ENCODE assay signal across 14 cellular contexts in genomic region chr19:33219261-33219812, GRCh38. TPM values are rescaled to one million over a fixed set of nuclear protein-coding genes. Genes with fewer than 3 reads are reported as not detected.
DNase-seq lines count a peak whose midpoint lies in the region; TF ChIP-seq lines count a peak whose summit lies in the region.
"Had no signal": no experiment of that assay in that cellular context is flagged by ENCODE, and none has a peak within 500 bp of the region (broad histone marks: within the 10 kb centered on the region; RNA-seq: fewer than 3 reads in every experiment).

No MANE protein-coding gene starts in this region.

- no TSS peak for BruUV-seq in OCI-LY7 (replicated peaks; lab: Mats Ljungman, UMichigan)

- H3K4me1 ChIP-seq in OCI-LY7 (ENCODE audit: insufficient read depth, low read length, poor library complexity, severe bottlenecking) (no peaks in the 10 kb centered on the region), HAP-1 (no peaks in the 10 kb centered on the region), trophoblast cell (ENCODE audit: control insufficient read depth in 1 of 2, insufficient read depth in 2 of 2, low read length in 2 of 2) (no peaks in the 10 kb centered on the region)
- no peaks in the 10 kb centered on the region for H3K4me1 ChIP-seq in CD8-positive, alpha-beta memory T cell (ENCODE audit: insufficient read depth, low read length)
- H3K4me1 ChIP-seq: left lung had no signal

- no peak overlapping the region for H3K4me3 Mint-ChIP-seq in CD8-positive, alpha-beta memory T cell

- H3K9me3 ChIP-seq in OCI-LY7 (ENCODE audit: low read length) (no peaks in the 10 kb centered on the region), HAP-1 (no peaks in the 10 kb centered on the region), trophoblast cell (ENCODE audit: insufficient read depth, low read depth, low read length) (no peaks in the 10 kb centered on the region)
- H3K9me3 ChIP-seq in CD8-positive, alpha-beta memory T cell (ENCODE audit: low read length), result no peaks in the 10 kb centered on the region
- H3K9me3 ChIP-seq: left lung had no signal

- intact Hi-C loops in OCI-LY7 (cut with micrococcal nuclease; ENCODE audit: unreplicated experiment), result no loop called here

- no peak overlapping the region for H2BK5ac ChIP-seq in trophoblast cell (ENCODE audit: low read depth, low read length, poor library complexity)

- H3K23ac ChIP-seq in trophoblast cell (ENCODE audit: low read length), result no peak overlapping the region

- TF ChIP-seq CTCF in GM12864 (IDR thresholded peaks at IDR 0.05; ENCODE audit: low read depth, low read length, missing control alignments) (peak; percentile 28), OCI-LY7 (conservative IDR thresholded peaks at IDR 0.05; ENCODE audit: low read length) (peak; percentile 41), fibroblast of mammary gland (conservative IDR thresholded peaks at IDR 0.05; ENCODE audit: control insufficient read depth, insufficient read depth, low read depth, low read length) (peak; percentile 10)

- H3K4ac ChIP-seq in trophoblast cell (ENCODE audit: low read depth, low read length), result no peak overlapping the region

- H3K27ac ChIP-seq in OCI-LY7 (ENCODE audit: low read depth, low read length, poor library complexity, severe bottlenecking) (no peak overlapping the region), trophoblast cell (ENCODE audit: low read depth, low read length) (no peak overlapping the region)
- no peak overlapping the region for H3K27ac ChIP-seq in CD8-positive, alpha-beta memory T cell (ENCODE audit: low read depth, low read length)
- H3K27ac ChIP-seq: C4-2B, left lung had no signal

- no CpG with 5 or more reads among the region's 12 CpGs for WGBS in trophoblast cell (ENCODE audit: extremely low coverage, insufficient coverage, insufficient read length)

- H3K36me3 Mint-ChIP-seq in CD8-positive, alpha-beta memory T cell, result no peaks in the 10 kb centered on the region

- H3K79me1 ChIP-seq in trophoblast cell (ENCODE audit: low read length), result no peaks in the 10 kb centered on the region

- H3K18ac ChIP-seq in trophoblast cell (ENCODE audit: low read length), result no peak overlapping the region

- H3K9ac ChIP-seq in trophoblast cell (ENCODE audit: low read length), result no peak overlapping the region

- H3K9me2 ChIP-seq in OCI-LY7 (ENCODE audit: insufficient read depth, low read length), result no peaks in the 10 kb centered on the region

- H3K79me2 ChIP-seq in OCI-LY7 (ENCODE audit: insufficient read depth, low read depth, low read length), result no peaks in the 10 kb centered on the region
- no peaks in the 10 kb centered on the region for H3K79me2 ChIP-seq in trophoblast cell (ENCODE audit: control insufficient read depth, insufficient read depth, low read length, poor library complexity)

- no peak overlapping the region for H3K14ac ChIP-seq in trophoblast cell (ENCODE audit: low read length)

- H3K4me3 ChIP-seq in GM12864 (ENCODE audit: low read depth, low read length) (no peak overlapping the region), OCI-LY7 (ENCODE audit: low read depth, low read length, poor library complexity, severe bottlenecking) (no peak overlapping the region), fibroblast of mammary gland (ENCODE audit: control insufficient read depth, low read depth, low read length) (no peak overlapping the region), HAP-1 (no peak overlapping the region), trophoblast cell (ENCODE audit: low read depth, low read length) (no peak overlapping the region)
- H3K4me3 ChIP-seq in CD8-positive, alpha-beta memory T cell (ENCODE audit: low read length), result no peak overlapping the region
- H3K4me3 ChIP-seq: left lung had no signal

- no peak overlapping the region for H2AFZ ChIP-seq in OCI-LY7 (ENCODE audit: low read length)
- no peak overlapping the region for H2AFZ ChIP-seq in trophoblast cell (ENCODE audit: insufficient read depth, low read length, poor library complexity)

- H3K27me3 ChIP-seq in HAP-1 (ENCODE audit: low read depth) (peaks cover 13% of the 10 kb centered on the region), trophoblast cell (ENCODE audit: insufficient read depth, low read length) (peaks cover 5% of the 10 kb centered on the region)
- no peaks in the 10 kb centered on the region for H3K27me3 ChIP-seq in CD8-positive, alpha-beta memory T cell (ENCODE audit: insufficient read depth, low read length, poor library complexity, severe bottlenecking)

- H4K91ac ChIP-seq in trophoblast cell (ENCODE audit: low read depth, low read length), result no peak overlapping the region

- H4K20me1 ChIP-seq in OCI-LY7 (ENCODE audit: insufficient read depth, low read length), result no peaks in the 10 kb centered on the region

- H2BK120ac ChIP-seq in trophoblast cell (ENCODE audit: insufficient read depth, low read length, poor library complexity), result no peak overlapping the region

- H4K8ac ChIP-seq in trophoblast cell (ENCODE audit: low read depth, low read length), result no peak overlapping the region

- peak; percentile 77 for DNase-seq in 8988T
- no peak for DNase-seq in GM12864 (ENCODE audit: low read depth)
- DNase-seq in OCI-LY7 (ENCODE audit: low spot score), result no peak
- no peak for DNase-seq in fibroblast of mammary gland (ENCODE audit: low read depth)
- DNase-seq in HAP-1 (ENCODE audit: low spot score in 2 of 2), result no peak
- DNase-seq in NCI-H146 treated with DMSO at 0.1 percent for 48 hours (lab: John Stamatoyannopoulos, UW; ENCODE audit: unreplicated experiment), result no peak
- DNase-seq in trophoblast cell, result no peak
- no peak for DNase-seq in CD8-positive, alpha-beta memory T cell
- DNase-seq: NCI-H146; stimulated activated CD4-positive, alpha-beta T cell treated with anti-CD3 and anti-CD28 coated beads, Interleukin-4, amount 100 ng/mL, for 1 hour had no signal

- H3K9me3 Mint-ChIP-seq in CD8-positive, alpha-beta memory T cell, result no peaks in the 10 kb centered on the region

- POLR2A ChIA-PET in OCI-LY7 (lab: Charles Lee), result no interaction called here
- POLR2A ChIA-PET in CD8-positive, alpha-beta memory T cell (lab: Charles Lee), result no interaction called here

- H3K4me1 Mint-ChIP-seq in CD8-positive, alpha-beta memory T cell, result no peaks in the 10 kb centered on the region

- no peak overlapping the region for H4K12ac ChIP-seq in trophoblast cell (ENCODE audit: low read depth, low read length)

- H3K4me2 ChIP-seq in OCI-LY7 (ENCODE audit: low read length) (no peak overlapping the region), trophoblast cell (ENCODE audit: low read length) (no peak overlapping the region)

- H3K27me3 Mint-ChIP-seq in CD8-positive, alpha-beta memory T cell, result peaks cover 15 to 30% of the 10 kb centered on the region in 2 donors

- CTCF ChIA-PET in OCI-LY7 (lab: Charles Lee; ENCODE audit: unreplicated experiment), result no interaction called here
- CTCF ChIA-PET in CD8-positive, alpha-beta memory T cell (lab: Charles Lee), result interaction anchor here (1.5 kb wide), 1 partner anchor 16 kb away, joined by 3 read pairs; no protein-coding TSS in a partner anchor

- H3K27ac Mint-ChIP-seq in CD8-positive, alpha-beta memory T cell, result no peak overlapping the region

- H2BK12ac ChIP-seq in trophoblast cell (ENCODE audit: low read length), result no peak overlapping the region

- in situ Hi-C loops in HAP-1 (cut with MboI; ENCODE audit: low sequenced_read_pairs), result no loop called here

- no peaks in the 10 kb centered on the region for H3K36me3 ChIP-seq in OCI-LY7 (ENCODE audit: insufficient read depth, low read length)
- no peaks in the 10 kb centered on the region for H3K36me3 ChIP-seq in HAP-1 (replicated peaks)
- H3K36me3 ChIP-seq in trophoblast cell (ENCODE audit: control insufficient read depth in 1 of 2, insufficient read depth in 2 of 2, low read length in 2 of 2), result no peaks in the 10 kb centered on the region
- H3K36me3 ChIP-seq in CD8-positive, alpha-beta memory T cell (ENCODE audit: insufficient read depth, low read length), result no peaks in the 10 kb centered on the region
- H3K36me3 ChIP-seq: left lung had no signal

- no peak overlapping the region for H2AK5ac ChIP-seq in trophoblast cell (ENCODE audit: low read length)

RNA-seq across cellular contexts. Expression of gene SLC7A10, which starts 6.3 kb away (rescaled TPM):
- total RNA-seq in OCI-LY7 (2014; rRNA removed; shearing (Covaris generic)), result not detected in 2 replicates
- not detected in 2 replicates for total RNA-seq in OCI-LY7 (2022)
- polyA plus RNA-seq in trophoblast cell (2013), result 0.81 and 0.99 TPM in 2 replicates
- total RNA-seq in CD8-positive, alpha-beta memory T cell, result not detected
- not detected for polyA plus RNA-seq in CD8-positive, alpha-beta memory T cell
- total RNA-seq: cardiac septum, fibroblast of lung had no signal
- polyA plus RNA-seq: fibroblast of lung had no signal

RNA-seq across cellular contexts. Expression of gene LRP3, which starts 25.2 kb away (rescaled TPM):
- not detected in 2 replicates for total RNA-seq in OCI-LY7 (2014; rRNA removed; shearing (Covaris generic))
- not detected in 2 replicates for total RNA-seq in OCI-LY7 (2022)
- 6.9 and 8.1 TPM in 2 replicates for polyA plus RNA-seq in trophoblast cell (2013)
- total RNA-seq in CD8-positive, alpha-beta memory T cell, result under 1 TPM in 1 of 2 experiments, not detected in 1; 0.24 TPM
- not detected for polyA plus RNA-seq in CD8-positive, alpha-beta memory T cell
